ENCODE assay signal across 8 cellular contexts in genomic region chr16:66696669-66697630, GRCh38. TPM values are rescaled to one million over a fixed set of nuclear protein-coding genes. Genes with fewer than 3 reads are reported as not detected.
DNase-seq lines count a peak whose midpoint lies in the region; ATAC-seq and TF ChIP-seq lines count a peak whose summit lies in the region.

Gene CMTM4 (minus strand): TSS chr16:66696743. CDS start chr16:66696525, 218 bp downstream.

- no peaks in the 10 kb centered on the region for H3K36me3 ChIP-seq in A673 (ENCODE audit: insufficient read depth, low read length, poor library complexity, severe bottlenecking)

- ATAC-seq in GM18511 (IDR thresholded peaks at IDR 0.05; ENCODE audit: unreplicated experiment), result peak; percentile 84
- ATAC-seq in HG03045 (IDR thresholded peaks at IDR 0.05; ENCODE audit: unreplicated experiment), result peak; percentile 88
- ATAC-seq in activated CD4-positive, alpha-beta T cell treated with anti-CD3 and anti-CD28 coated beads for 36 hours, result peak; percentile 96

- H3K4me3 Mint-ChIP-seq in activated CD4-positive, alpha-beta T cell treated with anti-CD3 and anti-CD28 coated beads for 36 hours, result peak within 1 kb of the TSS; percentile 73
- H3K4me3 Mint-ChIP-seq in chondrocyte (ENCODE audit: unreplicated experiment), result peak within 1 kb of the TSS; percentile 76

- BruUV-seq in A673 (replicated peaks; lab: Mats Ljungman, UMichigan), result no TSS peak

- H3K27me3 Mint-ChIP-seq in activated CD4-positive, alpha-beta T cell treated with anti-CD3 and anti-CD28 coated beads for 36 hours, result peaks cover 10% of the 10 kb centered on the region
- H3K27me3 Mint-ChIP-seq in chondrocyte (ENCODE audit: low read depth), result no peaks in the 10 kb centered on the region

- intact Hi-C loops in A673 (cut with micrococcal nuclease; ENCODE audit: unreplicated experiment), result no loop called here
- intact Hi-C loops in activated CD4-positive, alpha-beta T cell treated with anti-CD3 and anti-CD28 coated beads for 36 hours (cut with DNase I, micrococcal nuclease), result loop anchor here in 1 of 2 experiments (1.0 to 2.0 kb wide), 12 partner anchors 46 to 332 kb away; partner anchors contain the start of genes CBFB, CIAO2B, CKLF and CMTM3

- no peak within 1 kb of the TSS for H3K27ac Mint-ChIP-seq in activated CD4-positive, alpha-beta T cell treated with anti-CD3 and anti-CD28 coated beads for 36 hours
- peak within 1 kb of the TSS; percentile 71 for H3K27ac Mint-ChIP-seq in chondrocyte (ENCODE audit: unreplicated experiment)

- H3K27me3 ChIP-seq in A673 (replicated peaks; ENCODE audit: insufficient read depth, low read depth, low read length, poor library complexity), result no peaks in the 10 kb centered on the region

- CTCF ChIA-PET in A673 (lab: Charles Lee), result interaction anchor here (1.4 kb wide), 1 partner anchor 46 kb away, joined by 3 read pairs; no protein-coding TSS in a partner anchor
- CTCF ChIA-PET in activated CD4-positive, alpha-beta T cell treated with anti-CD3 and anti-CD28 coated beads for 36 hours (lab: Charles Lee), result interaction anchor here (0.5 to 1.6 kb wide), 10 partner anchors 16 to 546 kb away, joined by 3 to 5 read pairs (median 3); partner anchors contain the start of gene NAE1

- peak; percentile 37 for TF ChIP-seq CTCF in A673 (conservative IDR thresholded peaks at IDR 0.05; ENCODE audit: low read depth, low read length)
- TF ChIP-seq CTCF in chondrocyte (IDR thresholded peaks at IDR 0.05), result peak; percentile 56

- peaks cover 12% of the 10 kb centered on the region for H3K4me1 Mint-ChIP-seq in activated CD4-positive, alpha-beta T cell treated with anti-CD3 and anti-CD28 coated beads for 36 hours
- H3K4me1 Mint-ChIP-seq in chondrocyte (ENCODE audit: low read depth), result peaks cover 17% of the 10 kb centered on the region

- peak within 1 kb of the TSS; percentile 81 for H3K4me3 ChIP-seq in A673 (ENCODE audit: low read depth, low read length, poor library complexity, severe bottlenecking)

- H3K9me3 Mint-ChIP-seq in activated CD4-positive, alpha-beta T cell treated with anti-CD3 and anti-CD28 coated beads for 36 hours (ENCODE audit: low read depth), result no peaks in the 10 kb centered on the region
- no peaks in the 10 kb centered on the region for H3K9me3 Mint-ChIP-seq in chondrocyte (ENCODE audit: low read depth)

- POLR2A ChIA-PET in A673 (lab: Charles Lee; ENCODE audit: low non-redundant PET), result no interaction called here
- POLR2A ChIA-PET in activated CD4-positive, alpha-beta T cell treated with anti-CD3 and anti-CD28 coated beads for 36 hours (lab: Charles Lee), result interaction anchor here (0.9 kb wide), 1 partner anchor 145 kb away, joined by 3 read pairs; no protein-coding TSS in a partner anchor

- DNase-seq in A673 (ENCODE audit: low spot score) (peak; percentile 89), NCI-H2227 treated with DMSO at 0.1 percent for 48 hours (lab: John Stamatoyannopoulos, UW) (peak; percentile 71), chondrocyte (ENCODE audit: low spot score) (no peak), kidney tubule cell (ENCODE audit: low spot score) (peak; percentile 93)
- peak; percentile 87 for DNase-seq in activated CD4-positive, alpha-beta T cell treated with anti-CD3 and anti-CD28 coated beads for 36 hours
- peak; percentile 81 for DNase-seq in stimulated activated CD4-positive, alpha-beta T cell treated with anti-CD3 and anti-CD28 coated beads, Interleukin-15, amount 100 ng/mL, for 24 hours

- H3K9me3 ChIP-seq in A673 (ENCODE audit: low read depth, low read length, poor library complexity, severe bottlenecking), result no peaks in the 10 kb centered on the region

- H3K36me3 Mint-ChIP-seq in activated CD4-positive, alpha-beta T cell treated with anti-CD3 and anti-CD28 coated beads for 36 hours (ENCODE audit: low read depth), result no peaks in the 10 kb centered on the region
- no peaks in the 10 kb centered on the region for H3K36me3 Mint-ChIP-seq in chondrocyte (ENCODE audit: low read depth)

- peaks cover 13% of the 10 kb centered on the region for H3K4me1 ChIP-seq in A673 (ENCODE audit: insufficient read depth, low read length, poor library complexity, severe bottlenecking)

- peak within 1 kb of the TSS; percentile 71 for H3K27ac ChIP-seq in A673 (ENCODE audit: low read depth, low read length, poor library complexity, severe bottlenecking)

RNA-seq across cellular contexts. Expression of gene CMTM4, which starts in this region (rescaled TPM):
- total RNA-seq in A673 (2021) (30.3 and 37.7 TPM in 2 replicates), chondrocyte (30.1 to 32.5 TPM (median 31.5 TPM) in 3 replicates)
- 1 to 10 TPM; 3.3 to 4.5 TPM for total RNA-seq in activated CD4-positive, alpha-beta T cell treated with anti-CD3 and anti-CD28 coated beads for 36 hours
